In the genomic region with DNA sequence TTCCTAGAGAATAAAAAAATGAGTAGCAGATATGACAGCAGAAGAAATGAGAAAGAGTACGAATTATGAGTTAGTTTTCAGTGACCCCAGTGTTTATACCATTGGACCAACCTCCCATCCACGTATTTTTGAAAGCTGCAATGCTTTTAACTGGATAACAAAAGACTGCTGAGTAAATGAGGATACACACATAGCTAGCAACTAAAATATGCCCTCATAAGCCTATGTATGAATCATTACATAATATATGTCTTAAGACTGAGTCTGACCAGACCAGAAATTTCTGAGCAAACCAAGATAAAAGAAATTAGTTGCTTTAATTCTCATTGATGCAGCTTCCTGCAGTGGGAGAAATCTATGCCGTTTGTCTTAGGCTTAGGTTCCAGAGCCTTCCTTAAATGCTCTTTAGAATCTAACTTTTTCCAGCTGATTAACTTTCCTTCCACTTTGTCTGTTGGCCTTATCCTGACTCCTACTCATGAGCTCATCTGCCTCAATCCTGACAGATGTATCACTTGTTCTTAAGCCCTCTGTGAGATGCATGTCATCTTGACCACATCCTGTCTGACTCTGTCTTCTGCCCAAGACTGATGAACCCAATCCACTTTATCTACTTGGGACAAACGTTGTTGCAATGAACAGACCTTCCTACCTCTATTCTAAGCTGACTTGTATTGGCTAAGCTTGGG, we compare ENCODE assay signal across 10 cellular contexts.
DNase-seq lines count a peak whose midpoint lies in the region; ATAC-seq and TF ChIP-seq lines count a peak whose summit lies in the region.
"Had no signal": no experiment of that assay in that cellular context is flagged by ENCODE, and none has a peak within 500 bp of the region (broad histone marks: within the 10 kb centered on the region; RNA-seq: fewer than 3 reads in every experiment).

No MANE protein-coding gene starts in this region.

- intact Hi-C loops in dorsolateral prefrontal cortex (cut with DNase I), result no loop called here
- intact Hi-C loops in activated T-helper 2 cell treated with anti-CD3 and anti-CD28 coated beads, Interferon-gamma antibody, Interleukin-2, Interleukin-4, amounts not matched to agents 10 μg/mL and 5 μg/mL and 100 μg/mL, durations not matched to agents 14 hours and 24 hours and 36 hours (cut with micrococcal nuclease), result no loop called here

- H3K9me3 Mint-ChIP-seq in glutamatergic neuron (ENCODE audit: unreplicated experiment), result no peaks in the 10 kb centered on the region
- no peaks in the 10 kb centered on the region for H3K9me3 Mint-ChIP-seq in activated T-helper 2 cell treated with anti-CD3 and anti-CD28 coated beads, Interferon-gamma antibody, Interleukin-2, Interleukin-4, amounts not matched to agents 10 μg/mL and 5 μg/mL and 100 μg/mL, durations not matched to agents 14 hours and 24 hours and 36 hours

- H3K4me3 ChIP-seq in BLaER1 (no peak overlapping the region), SK-N-SH (ENCODE audit: low read depth in 2 of 2, low read length in 1 of 2) (peak overlapping the region in 1 of 2 experiments; percentile 28; a peak in 1 of 4 replicates), fibroblast of villous mesenchyme (ENCODE audit: low read depth, low read length) (no peak overlapping the region), dorsolateral prefrontal cortex (no peak overlapping the region)
- H3K4me3 ChIP-seq: heart left ventricle had no signal

- peak in 1 of 2 experiments; percentile 89; a peak in 2 of 4 replicates for TF ChIP-seq EP300 in SK-N-SH (IDR thresholded peaks at IDR 0.05; ENCODE audit: borderline replicate concordance in 1 of 2, low read depth in 1 of 2, low read length in 1 of 2)

- H4K20me1 ChIP-seq in BLaER1 (no peaks in the 10 kb centered on the region), SK-N-SH (ENCODE audit: insufficient read depth) (no peaks in the 10 kb centered on the region)

- H3F3A ChIP-seq in SK-N-SH (replicated peaks; ENCODE audit: insufficient read depth), result peaks cover 41% of the 10 kb centered on the region

- peak overlapping the region; percentile 79 for H2AFZ ChIP-seq in SK-N-SH (ENCODE audit: low read depth)

- H3K9me2 ChIP-seq in SK-N-SH, result no peaks in the 10 kb centered on the region

- no peak overlapping the region for H3K4me3 Mint-ChIP-seq in glutamatergic neuron (ENCODE audit: unreplicated experiment)
- H3K4me3 Mint-ChIP-seq in activated T-helper 2 cell treated with anti-CD3 and anti-CD28 coated beads, Interferon-gamma antibody, Interleukin-2, Interleukin-4, amounts not matched to agents 10 μg/mL and 5 μg/mL and 100 μg/mL, durations not matched to agents 14 hours and 24 hours and 36 hours (ENCODE audit: low read depth), result no peak overlapping the region

- CTCF ChIA-PET in SK-N-SH (lab: Yijun Ruan, JAX), result no interaction called here

- no peaks in the 10 kb centered on the region for H3K9me3 ChIP-seq in BLaER1
- H3K9me3 ChIP-seq in SK-N-SH, result no peaks in the 10 kb centered on the region
- H3K9me3 ChIP-seq: heart left ventricle had no signal

- H3K79me2 ChIP-seq in SK-N-SH (ENCODE audit: insufficient read depth), result no peaks in the 10 kb centered on the region

- no peaks in the 10 kb centered on the region for H3K27me3 Mint-ChIP-seq in glutamatergic neuron (ENCODE audit: unreplicated experiment)
- H3K27me3 Mint-ChIP-seq in activated T-helper 2 cell treated with anti-CD3 and anti-CD28 coated beads, Interferon-gamma antibody, Interleukin-2, Interleukin-4, amounts not matched to agents 10 μg/mL and 5 μg/mL and 100 μg/mL, durations not matched to agents 14 hours and 24 hours and 36 hours (ENCODE audit: low read depth), result no peaks in the 10 kb centered on the region

- POLR2A ChIA-PET in SK-N-SH (lab: Yijun Ruan, JAX), result no interaction called here

- no peaks in the 10 kb centered on the region for H3K4me1 Mint-ChIP-seq in glutamatergic neuron (ENCODE audit: low read depth, unreplicated experiment)
- H3K4me1 Mint-ChIP-seq in activated T-helper 2 cell treated with anti-CD3 and anti-CD28 coated beads, Interferon-gamma antibody, Interleukin-2, Interleukin-4, amounts not matched to agents 10 μg/mL and 5 μg/mL and 100 μg/mL, durations not matched to agents 14 hours and 24 hours and 36 hours (ENCODE audit: low read depth), result no peaks in the 10 kb centered on the region

- no peak for DNase-seq in SK-N-SH
- peak; percentile 22 for DNase-seq in fibroblast of villous mesenchyme (ENCODE audit: low read depth)
- no peak for DNase-seq in glutamatergic neuron
- DNase-seq in stimulated activated naive CD8-positive, alpha-beta T cell treated with anti-CD3 and anti-CD28 coated beads, Interleukin-15, Interleukin-2, amounts not matched to agents 100 U/mL and 50 U/mL, for 24 hours, result no peak
- no peak for DNase-seq in dorsolateral prefrontal cortex
- no peak for DNase-seq in activated T-helper 2 cell treated with anti-CD3 and anti-CD28 coated beads, Interferon-gamma antibody, Interleukin-2, Interleukin-4, amounts not matched to agents 10 μg/mL and 5 μg/mL and 100 μg/mL, durations not matched to agents 14 hours and 24 hours and 36 hours (ENCODE audit: low spot score)
- DNase-seq: activated T-cell treated with anti-CD3 and anti-CD28 coated beads, Interleukin-2, amount 50 U/mL, for 1 hour; heart left ventricle had no signal

- no peak for TF ChIP-seq CTCF in SK-N-SH (IDR thresholded peaks at IDR 0.05)
- no peak for TF ChIP-seq CTCF in fibroblast of villous mesenchyme (IDR thresholded peaks at IDR 0.05; ENCODE audit: insufficient read depth, low read depth, low read length)
- no peak for TF ChIP-seq CTCF in glutamatergic neuron (IDR thresholded peaks at IDR 0.05; ENCODE audit: partially characterized antibody, unreplicated experiment)
- no peak for TF ChIP-seq CTCF in dorsolateral prefrontal cortex (IDR thresholded peaks at IDR 0.05 in 54 of 56, conservative IDR thresholded peaks at IDR 0.05 in 2 of 56; ENCODE audit: low read depth in 1 of 56, partially characterized antibody in 56 of 56)

- WGBS in SK-N-SH (ENCODE audit: low lambda C conversion rate), result 4% methylated on average over 4 of the region's 4 CpGs

- H3K27ac ChIP-seq in BLaER1, result no peak overlapping the region
- H3K27ac ChIP-seq in SK-N-SH (ENCODE audit: low read depth in 2 of 2, low read length in 1 of 2), result peak overlapping the region in 1 of 2 experiments; percentile 92; a peak in 2 of 4 replicates
- H3K27ac ChIP-seq in dorsolateral prefrontal cortex, result no peak overlapping the region
- H3K27ac ChIP-seq: heart left ventricle had no signal

- no peak overlapping the region for H3K27ac Mint-ChIP-seq in glutamatergic neuron (ENCODE audit: unreplicated experiment)
- no peak overlapping the region for H3K27ac Mint-ChIP-seq in activated T-helper 2 cell treated with anti-CD3 and anti-CD28 coated beads, Interferon-gamma antibody, Interleukin-2, Interleukin-4, amounts not matched to agents 10 μg/mL and 5 μg/mL and 100 μg/mL, durations not matched to agents 14 hours and 24 hours and 36 hours

- H3K4me2 ChIP-seq in BLaER1 (peak overlapping the region; percentile 42), SK-N-SH (peak overlapping the region; percentile 74)

- no peaks in the 10 kb centered on the region for H3K36me3 Mint-ChIP-seq in glutamatergic neuron (ENCODE audit: unreplicated experiment)
- H3K36me3 Mint-ChIP-seq in activated T-helper 2 cell treated with anti-CD3 and anti-CD28 coated beads, Interferon-gamma antibody, Interleukin-2, Interleukin-4, amounts not matched to agents 10 μg/mL and 5 μg/mL and 100 μg/mL, durations not matched to agents 14 hours and 24 hours and 36 hours (ENCODE audit: low read depth), result no peaks in the 10 kb centered on the region

- H3K36me3 ChIP-seq in BLaER1, result no peaks in the 10 kb centered on the region
- H3K36me3 ChIP-seq in SK-N-SH (replicated peaks in 1 of 2; ENCODE audit: control insufficient read depth in 1 of 2, insufficient read depth in 2 of 2, low read length in 1 of 2), result no peaks in the 10 kb centered on the region
- H3K36me3 ChIP-seq: heart left ventricle had no signal

- TF ChIP-seq RAD21 in SK-N-SH (IDR thresholded peaks at IDR 0.05; ENCODE audit: low read length), result no peak

- no peak overlapping the region for H3K9ac ChIP-seq in BLaER1
- H3K9ac ChIP-seq in SK-N-SH, result peak overlapping the region; percentile 70

- peak; percentile 62 for ATAC-seq in HG02885 (IDR thresholded peaks at IDR 0.05; ENCODE audit: poor library complexity, unreplicated experiment)
- no peak for ATAC-seq in stimulated activated naive CD8-positive, alpha-beta T cell treated with anti-CD3 and anti-CD28 coated beads, Interleukin-15, Interleukin-2, amounts not matched to agents 100 U/mL and 50 U/mL, for 24 hours
- ATAC-seq: heart left ventricle had no signal

- peaks cover 14% of the 10 kb centered on the region for H3K4me1 ChIP-seq in BLaER1
- H3K4me1 ChIP-seq in SK-N-SH (ENCODE audit: control insufficient read depth in 1 of 2, insufficient read depth in 2 of 2, low read depth in 1 of 2, low read length in 1 of 2), result peaks cover 0 to 38% of the 10 kb centered on the region in 2 experiments; a peak in 2 of 4 replicates
- H3K4me1 ChIP-seq: heart left ventricle had no signal

- H3K27me3 ChIP-seq in BLaER1, result no peaks in the 10 kb centered on the region
- no peaks in the 10 kb centered on the region for H3K27me3 ChIP-seq in SK-N-SH (ENCODE audit: insufficient read depth)
- peaks cover 0 to 3% (median 0%) of the 10 kb centered on the region in 45 donors for H3K27me3 ChIP-seq in dorsolateral prefrontal cortex
- H3K27me3 ChIP-seq: heart left ventricle had no signal

TF ChIP-seq in SK-N-SH, 30 proteins besides CTCF, POLR2A, EP300 and RAD21 (continues in another document):
- peak; percentile 65 for TF ChIP-seq JUND (IDR thresholded peaks at IDR 0.05)
- TF ChIP-seq RCOR1 (IDR thresholded peaks at IDR 0.05; ENCODE audit: low read length), result no peak
- TF ChIP-seq FOXJ3 (CRISPR knock-in tag; IDR thresholded peaks at IDR 0.05), result no peak
- peak; percentile 79 for TF ChIP-seq TCF12 (IDR thresholded peaks at IDR 0.05)
- no peak for TF ChIP-seq SMC3 (IDR thresholded peaks at IDR 0.05; ENCODE audit: low read depth, low read length)
- TF ChIP-seq MEF2A (IDR thresholded peaks at IDR 0.05; ENCODE audit: borderline replicate concordance, low read depth), result no peak
- TF ChIP-seq CHD2 (IDR thresholded peaks at IDR 0.05; ENCODE audit: low read length, partially characterized antibody), result no peak
- no peak for TF ChIP-seq GATA2 (CRISPR knock-in tag; IDR thresholded peaks at IDR 0.05)
- no peak for TF ChIP-seq SIN3A (IDR thresholded peaks at IDR 0.05; ENCODE audit: borderline replicate concordance, low read depth, low read length)
- TF ChIP-seq, protein P1, sequence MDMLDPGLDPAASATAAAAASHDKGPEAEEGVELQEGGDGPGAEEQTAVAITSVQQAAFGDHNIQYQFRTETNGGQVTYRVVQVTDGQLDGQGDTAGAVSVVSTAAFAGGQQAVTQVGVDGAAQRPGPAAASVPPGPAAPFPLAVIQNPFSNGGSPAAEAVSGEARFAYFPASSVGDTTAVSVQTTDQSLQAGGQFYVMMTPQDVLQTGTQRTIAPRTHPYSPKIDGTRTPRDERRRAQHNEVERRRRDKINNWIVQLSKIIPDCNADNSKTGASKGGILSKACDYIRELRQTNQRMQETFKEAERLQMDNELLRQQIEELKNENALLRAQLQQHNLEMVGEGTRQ (IDR thresholded peaks at IDR 0.05; ENCODE audit: borderline replicate concordance, low read depth, low read length), result no peak
